ENCODE assay signal across 2 cellular contexts in the genomic region with DNA sequence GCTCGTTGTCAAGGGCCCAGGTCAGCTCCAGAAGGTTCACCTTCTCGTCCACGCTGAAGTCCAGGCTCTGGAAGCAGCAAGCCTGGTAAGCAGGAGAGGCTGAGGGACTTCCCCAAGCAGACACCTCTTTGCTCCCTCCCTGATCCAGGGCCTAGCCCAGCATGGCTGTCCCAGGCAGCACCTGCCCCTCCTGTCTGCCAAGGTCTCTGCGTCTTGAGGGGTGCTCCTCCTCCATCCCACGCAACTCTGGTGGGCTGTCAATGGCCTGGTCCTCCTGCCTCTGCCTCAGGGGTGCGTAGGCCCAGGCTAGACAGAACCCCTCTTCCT.
TF ChIP-seq lines count a peak whose summit lies in the region.

No MANE protein-coding gene starts in this region.

TF ChIP-seq in GM23338, 12 proteins besides CTCF, POLR2A, EP300 and RAD21:
- TF ChIP-seq NANOG (IDR thresholded peaks at IDR 0.05; ENCODE audit: borderline replicate concordance): no peak
- TF ChIP-seq ZNF331 (CRISPR knock-in tag; IDR thresholded peaks at IDR 0.05; ENCODE audit: low read depth): no peak
- TF ChIP-seq REST (IDR thresholded peaks at IDR 0.05; ENCODE audit: unreplicated experiment): no peak
- no peak for TF ChIP-seq JUNB (IDR thresholded peaks at IDR 0.05; ENCODE audit: unreplicated experiment)
- TF ChIP-seq, protein P1, sequence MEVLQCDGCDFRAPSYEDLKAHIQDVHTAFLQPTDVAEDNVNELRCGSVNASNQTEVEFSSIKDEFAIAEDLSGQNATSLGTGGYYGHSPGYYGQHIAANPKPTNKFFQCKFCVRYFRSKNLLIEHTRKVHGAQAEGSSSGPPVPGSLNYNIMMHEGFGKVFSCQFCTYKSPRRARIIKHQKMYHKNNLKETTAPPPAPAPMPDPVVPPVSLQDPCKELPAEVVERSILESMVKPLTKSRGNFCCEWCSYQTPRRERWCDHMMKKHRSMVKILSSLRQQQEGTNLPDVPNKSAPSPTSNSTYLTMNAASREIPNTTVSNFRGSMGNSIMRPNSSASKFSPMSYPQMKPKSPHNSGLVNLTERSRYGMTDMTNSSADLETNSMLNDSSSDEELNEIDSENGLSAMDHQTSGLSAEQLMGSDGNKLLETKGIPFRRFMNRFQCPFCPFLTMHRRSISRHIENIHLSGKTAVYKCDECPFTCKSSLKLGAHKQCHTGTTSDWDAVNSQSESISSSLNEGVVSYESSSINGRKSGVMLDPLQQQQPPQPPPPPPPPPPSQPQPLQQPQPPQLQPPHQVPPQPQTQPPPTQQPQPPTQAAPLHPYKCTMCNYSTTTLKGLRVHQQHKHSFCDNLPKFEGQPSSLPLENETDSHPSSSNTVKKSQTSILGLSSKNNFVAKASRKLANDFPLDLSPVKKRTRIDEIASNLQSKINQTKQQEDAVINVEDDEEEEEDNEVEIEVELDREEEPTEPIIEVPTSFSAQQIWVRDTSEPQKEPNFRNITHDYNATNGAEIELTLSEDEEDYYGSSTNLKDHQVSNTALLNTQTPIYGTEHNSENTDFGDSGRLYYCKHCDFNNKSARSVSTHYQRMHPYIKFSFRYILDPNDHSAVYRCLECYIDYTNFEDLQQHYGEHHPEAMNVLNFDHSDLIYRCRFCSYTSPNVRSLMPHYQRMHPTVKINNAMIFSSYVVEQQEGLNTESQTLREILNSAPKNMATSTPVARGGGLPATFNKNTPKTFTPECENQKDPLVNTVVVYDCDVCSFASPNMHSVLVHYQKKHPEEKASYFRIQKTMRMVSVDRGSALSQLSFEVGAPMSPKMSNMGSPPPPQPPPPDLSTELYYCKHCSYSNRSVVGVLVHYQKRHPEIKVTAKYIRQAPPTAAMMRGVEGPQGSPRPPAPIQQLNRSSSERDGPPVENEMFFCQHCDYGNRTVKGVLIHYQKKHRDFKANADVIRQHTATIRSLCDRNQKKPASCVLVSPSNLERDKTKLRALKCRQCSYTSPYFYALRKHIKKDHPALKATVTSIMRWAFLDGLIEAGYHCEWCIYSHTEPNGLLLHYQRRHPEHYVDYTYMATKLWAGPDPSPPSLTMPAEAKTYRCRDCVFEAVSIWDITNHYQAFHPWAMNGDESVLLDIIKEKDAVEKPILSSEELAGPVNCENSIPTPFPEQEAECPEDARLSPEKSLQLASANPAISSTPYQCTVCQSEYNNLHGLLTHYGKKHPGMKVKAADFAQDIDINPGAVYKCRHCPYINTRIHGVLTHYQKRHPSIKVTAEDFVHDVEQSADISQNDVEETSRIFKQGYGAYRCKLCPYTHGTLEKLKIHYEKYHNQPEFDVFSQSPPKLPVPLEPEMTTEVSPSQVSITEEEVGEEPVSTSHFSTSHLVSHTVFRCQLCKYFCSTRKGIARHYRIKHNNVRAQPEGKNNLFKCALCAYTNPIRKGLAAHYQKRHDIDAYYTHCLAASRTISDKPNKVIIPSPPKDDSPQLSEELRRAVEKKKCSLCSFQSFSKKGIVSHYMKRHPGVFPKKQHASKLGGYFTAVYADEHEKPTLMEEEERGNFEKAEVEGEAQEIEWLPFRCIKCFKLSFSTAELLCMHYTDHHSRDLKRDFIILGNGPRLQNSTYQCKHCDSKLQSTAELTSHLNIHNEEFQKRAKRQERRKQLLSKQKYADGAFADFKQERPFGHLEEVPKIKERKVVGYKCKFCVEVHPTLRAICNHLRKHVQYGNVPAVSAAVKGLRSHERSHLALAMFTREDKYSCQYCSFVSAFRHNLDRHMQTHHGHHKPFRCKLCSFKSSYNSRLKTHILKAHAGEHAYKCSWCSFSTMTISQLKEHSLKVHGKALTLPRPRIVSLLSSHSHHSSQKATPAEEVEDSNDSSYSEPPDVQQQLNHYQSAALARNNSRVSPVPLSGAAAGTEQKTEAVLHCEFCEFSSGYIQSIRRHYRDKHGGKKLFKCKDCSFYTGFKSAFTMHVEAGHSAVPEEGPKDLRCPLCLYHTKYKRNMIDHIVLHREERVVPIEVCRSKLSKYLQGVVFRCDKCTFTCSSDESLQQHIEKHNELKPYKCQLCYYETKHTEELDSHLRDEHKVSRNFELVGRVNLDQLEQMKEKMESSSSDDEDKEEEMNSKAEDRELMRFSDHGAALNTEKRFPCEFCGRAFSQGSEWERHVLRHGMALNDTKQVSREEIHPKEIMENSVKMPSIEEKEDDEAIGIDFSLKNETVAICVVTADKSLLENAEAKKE (CRISPR knock-in tag; IDR thresholded peaks at IDR 0.05): no peak
- no peak for TF ChIP-seq CREB1 (CRISPR knock-in tag; IDR thresholded peaks at IDR 0.05; ENCODE audit: low read depth)
- TF ChIP-seq EZH2phosphoT487 (IDR thresholded peaks at IDR 0.05; ENCODE audit: unreplicated experiment): no peak
- TF ChIP-seq, protein P2, sequence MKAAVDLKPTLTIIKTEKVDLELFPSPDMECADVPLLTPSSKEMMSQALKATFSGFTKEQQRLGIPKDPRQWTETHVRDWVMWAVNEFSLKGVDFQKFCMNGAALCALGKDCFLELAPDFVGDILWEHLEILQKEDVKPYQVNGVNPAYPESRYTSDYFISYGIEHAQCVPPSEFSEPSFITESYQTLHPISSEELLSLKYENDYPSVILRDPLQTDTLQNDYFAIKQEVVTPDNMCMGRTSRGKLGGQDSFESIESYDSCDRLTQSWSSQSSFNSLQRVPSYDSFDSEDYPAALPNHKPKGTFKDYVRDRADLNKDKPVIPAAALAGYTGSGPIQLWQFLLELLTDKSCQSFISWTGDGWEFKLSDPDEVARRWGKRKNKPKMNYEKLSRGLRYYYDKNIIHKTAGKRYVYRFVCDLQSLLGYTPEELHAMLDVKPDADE (IDR thresholded peaks at IDR 0.05): no peak
TF ChIP-seq in GM23338: peak in this region for 0.

TF ChIP-seq in H1, 55 proteins besides CTCF, POLR2A, EP300 and RAD21:
- TF ChIP-seq MAX (IDR thresholded peaks at IDR 0.05) (no peak), KDM1A (IDR thresholded peaks at IDR 0.05; ENCODE audit: borderline replicate concordance, low read length) (no peak), ASH2L (IDR thresholded peaks at IDR 0.05; ENCODE audit: low read length) (no peak), GTF2F1 (IDR thresholded peaks at IDR 0.05; ENCODE audit: borderline replicate concordance, low read depth, low read length) (no peak), CTBP2 (IDR thresholded peaks at IDR 0.05; ENCODE audit: borderline replicate concordance, insufficient read depth, insufficient read length, low read length) (no peak), ZNF274 (IDR thresholded peaks at IDR 0.05; ENCODE audit: borderline replicate concordance, extremely low read depth, low read length) (no peak), JUN (IDR thresholded peaks at IDR 0.05; ENCODE audit: low read depth, low read length) (no peak), RXRA (IDR thresholded peaks at IDR 0.05; ENCODE audit: insufficient read depth, low read depth, low read length) (no peak), RBBP5 (IDR thresholded peaks at IDR 0.05; ENCODE audit: borderline replicate concordance, low read depth, low read length) (no peak), CEBPB (IDR thresholded peaks at IDR 0.05; ENCODE audit: low read depth, low read length) (no peak), RFX5 (IDR thresholded peaks at IDR 0.05; ENCODE audit: borderline replicate concordance, low read depth, low read length) (no peak), CBX5 (IDR thresholded peaks at IDR 0.05; ENCODE audit: low read depth, low read length) (no peak), TEAD4 (IDR thresholded peaks at IDR 0.05; ENCODE audit: low read depth, low read length) (no peak)
TF ChIP-seq in H1: peak in this region for 0.
